26 cellular contexts compared by ENCODE assay signal in genomic region chr2:143905587-143905986, GRCh38.
"Had no signal": no experiment of that assay in that cellular context is flagged by ENCODE, and none has a peak within 500 bp of the region (broad histone marks: within the 10 kb centered on the region; RNA-seq: fewer than 3 reads in every experiment).

No MANE protein-coding gene starts in this region.

- H3K36me3 ChIP-seq: left ventricle myocardium inferior, neural progenitor cell, neutrophil, ovary, right atrium auricular region, right lobe of liver, stomach, thyroid gland, transverse colon, upper lobe of left lung, vagina had no signal

- H3K9me3 ChIP-seq: left ventricle myocardium inferior, neutrophil, ovary, right atrium auricular region, right lobe of liver, stomach, testis, thyroid gland, transverse colon, upper lobe of left lung, vagina had no signal

- H3K27me3 ChIP-seq: neural progenitor cell, neutrophil, ovary, right atrium auricular region, right lobe of liver, stomach, testis, thyroid gland, transverse colon, upper lobe of left lung, vagina had no signal

- DNase-seq: islet precursor cell; left ventricle myocardium inferior; mesendoderm; naive B cell; natural killer cell; nephron progenitor cell; occipital lobe; ovary; right lobe of liver; stimulated activated CD4-positive, alpha-beta T cell treated with anti-CD3 and anti-CD28 coated beads, Interleukin-15, amount 100 ng/mL, for 24 hours; stimulated activated CD4-positive, alpha-beta T cell treated with anti-CD3 and anti-CD28 coated beads, Interleukin-2, amount 100 ng/mL, for 24 hours; stimulated activated CD4-positive, alpha-beta T cell treated with anti-CD3 and anti-CD28 coated beads, Interleukin-4, amount 100 ng/mL, for 1 hour; stimulated activated naive CD4-positive, alpha-beta T cell; stomach; testis; thyroid gland; transverse colon; upper lobe of left lung had no signal

- H3K9me3 Mint-ChIP-seq: mesothelial cell of epicardium, naive B cell, natural killer cell, nephron progenitor cell, neural progenitor cell had no signal

- H3K4me1 Mint-ChIP-seq: naive B cell, natural killer cell had no signal

- H3K4me3 Mint-ChIP-seq: mesothelial cell of epicardium, naive B cell, natural killer cell, nephron progenitor cell, neural progenitor cell had no signal

- ATAC-seq: natural killer cell, right lobe of liver had no signal

- H3K4me3 ChIP-seq: left ventricle myocardium inferior, lung, neural progenitor cell, ovary, right atrium auricular region, right lobe of liver, smooth muscle cell, stomach, testis, thyroid gland, transverse colon, upper lobe of left lung, vagina had no signal

- H3K27ac ChIP-seq: left ventricle myocardium inferior, neural progenitor cell, neutrophil, ovary, right atrium auricular region, right lobe of liver, stomach, testis, thyroid gland, transverse colon, upper lobe of left lung, vagina had no signal

- H3K4me2 ChIP-seq: smooth muscle cell had no signal

- H3K36me3 Mint-ChIP-seq: mesothelial cell of epicardium, naive B cell, natural killer cell, neural progenitor cell had no signal

- H3K27ac Mint-ChIP-seq: mesothelial cell of epicardium, naive B cell, natural killer cell, nephron progenitor cell, neural progenitor cell, progenitor cell of endocrine pancreas had no signal

- H2AFZ ChIP-seq: neural progenitor cell had no signal

- H3K9ac ChIP-seq: neural progenitor cell had no signal

- H3K4me1 ChIP-seq: left ventricle myocardium inferior, right atrium auricular region, right lobe of liver, stomach, testis, thyroid gland, transverse colon, upper lobe of left lung had no signal
